In genomic region chrX:40207626-40208025, GRCh38 we compare ENCODE assay signal across 10 cellular contexts.
DNase-seq lines count a peak whose midpoint lies in the region; ATAC-seq and TF ChIP-seq lines count a peak whose summit lies in the region.
"Had no signal": no experiment of that assay in that cellular context is flagged by ENCODE, and none has a peak within 500 bp of the region (broad histone marks: within the 10 kb centered on the region; RNA-seq: fewer than 3 reads in every experiment).

No MANE protein-coding gene starts in this region.

- no peak overlapping the region for H2AFZ ChIP-seq in GM23338

- H3K9me3 Mint-ChIP-seq in activated naive CD8-positive, alpha-beta T cell (ENCODE audit: low read depth) = no peaks in the 10 kb centered on the region
- H3K9me3 Mint-ChIP-seq in GM23338 = peaks cover 4% of the 10 kb centered on the region; the same call in 2 of the 3 replicates

- no peaks in the 10 kb centered on the region for H3K79me2 ChIP-seq in GM23338 (replicated peaks; ENCODE audit: insufficient read depth)

- no peaks in the 10 kb centered on the region for H3K9me3 ChIP-seq in sigmoid colon
- H3K9me3 ChIP-seq: A549 had no signal

- ATAC-seq in GM23338 (no peak), HG03196 (IDR thresholded peaks at IDR 0.05; ENCODE audit: unreplicated experiment) (no peak)
- ATAC-seq: A549 had no signal

- H3K27me3 Mint-ChIP-seq in activated naive CD8-positive, alpha-beta T cell = no peaks in the 10 kb centered on the region
- no peaks in the 10 kb centered on the region for H3K27me3 Mint-ChIP-seq in GM23338 (ENCODE audit: insufficient read depth, low read depth, poor library complexity)

- no peaks in the 10 kb centered on the region for H3K9me2 ChIP-seq in GM23338 (ENCODE audit: insufficient read depth)

- TF ChIP-seq POLR2A in NB4 (IDR thresholded peaks at IDR 0.05; ENCODE audit: extremely low read depth, insufficient read length) (no peak), sigmoid colon (IDR thresholded peaks at IDR 0.05) (no peak)

- H3F3A ChIP-seq in GM23338 (replicated peaks; ENCODE audit: low read depth) = no peaks in the 10 kb centered on the region

- DNase-seq in NCI-H82 (lab: John Stamatoyannopoulos, UW) (peak; percentile 48), NCI-H82 treated with DMSO at 0.1 percent for 48 hours (lab: John Stamatoyannopoulos, UW; ENCODE audit: unreplicated experiment) (no peak), NB4 (ENCODE audit: low read depth) (peak; percentile 66), GM23338 (ENCODE audit: low spot score) (no peak), sigmoid colon (no peak)
- DNase-seq in stimulated activated CD4-positive, alpha-beta T cell treated with anti-CD3 and anti-CD28 coated beads, TNF-alpha, amount 100 ng/mL, for 48 hours (ENCODE audit: low read depth in 3 of 3) = peak in 2 of 3 donors; percentile 17 to 19
- DNase-seq: nephron progenitor cell had no signal

- H3K27ac ChIP-seq in GM23338 (ENCODE audit: low read depth) = no peak overlapping the region
- H3K27ac ChIP-seq in sigmoid colon = no peak overlapping the region
- H3K27ac ChIP-seq: A549 had no signal

- H3K4me2 ChIP-seq in GM23338 = no peak overlapping the region
- H3K4me2 ChIP-seq: A549 had no signal

- H3K4me3 Mint-ChIP-seq in activated naive CD8-positive, alpha-beta T cell = no peak overlapping the region
- no peak overlapping the region for H3K4me3 Mint-ChIP-seq in GM23338
- H3K4me3 Mint-ChIP-seq: nephron progenitor cell had no signal

- H3K36me3 ChIP-seq in GM23338 (ENCODE audit: insufficient read depth) = no peaks in the 10 kb centered on the region
- no peaks in the 10 kb centered on the region for H3K36me3 ChIP-seq in sigmoid colon

- TF ChIP-seq EP300 in sigmoid colon (IDR thresholded peaks at IDR 0.05) = no peak

- H3K4me1 ChIP-seq in GM23338 (ENCODE audit: insufficient read depth) = no peaks in the 10 kb centered on the region
- no peaks in the 10 kb centered on the region for H3K4me1 ChIP-seq in sigmoid colon
- H3K4me1 ChIP-seq: A549 had no signal

- H3K27ac Mint-ChIP-seq in activated naive CD8-positive, alpha-beta T cell = peak overlapping the region; percentile 22
- H3K27ac Mint-ChIP-seq in GM23338 = no peak overlapping the region
- H3K27ac Mint-ChIP-seq: nephron progenitor cell had no signal

- H3K4me3 ChIP-seq in NB4 (ENCODE audit: low read depth, low read length) (no peak overlapping the region), GM23338 (no peak overlapping the region), sigmoid colon (no peak overlapping the region)
- H3K4me3 ChIP-seq: A549 had no signal

- WGBS in sigmoid colon, 2 donors = 60 to 75% methylated on average over 4 of the region's 4 CpGs

- H3K36me3 Mint-ChIP-seq in activated naive CD8-positive, alpha-beta T cell = no peaks in the 10 kb centered on the region
- no peaks in the 10 kb centered on the region for H3K36me3 Mint-ChIP-seq in GM23338 (ENCODE audit: low read depth)

- intact Hi-C loops in sigmoid colon (cut with DNase I) = no loop called here

- TF ChIP-seq CTCF in NB4 (IDR thresholded peaks at IDR 0.05; ENCODE audit: low read depth, low read length) = no peak
- TF ChIP-seq CTCF in GM23338 (conservative IDR thresholded peaks at IDR 0.05; ENCODE audit: low read depth in 2 of 2) = no peak
- TF ChIP-seq CTCF in sigmoid colon (IDR thresholded peaks at IDR 0.05) = no peak

- H3K4me1 Mint-ChIP-seq in activated naive CD8-positive, alpha-beta T cell (ENCODE audit: low read depth) = peaks cover 16% of the 10 kb centered on the region
- H3K4me1 Mint-ChIP-seq in GM23338 = no peaks in the 10 kb centered on the region; the same call in 2 of the 3 replicates
- H3K4me1 Mint-ChIP-seq: nephron progenitor cell had no signal

- H3K27me3 ChIP-seq in GM23338 (ENCODE audit: insufficient read depth) (no peaks in the 10 kb centered on the region), sigmoid colon (no peaks in the 10 kb centered on the region)

- H4K20me1 ChIP-seq in GM23338 (replicated peaks; ENCODE audit: insufficient read depth) = no peaks in the 10 kb centered on the region

TF ChIP-seq in GM23338, 12 proteins besides CTCF, POLR2A, EP300 and RAD21 (continues in another document):
- no peak for TF ChIP-seq EZH2 (IDR thresholded peaks at IDR 0.05; ENCODE audit: low read depth, unreplicated experiment)
- no peak for TF ChIP-seq EZH2phosphoT487 (IDR thresholded peaks at IDR 0.05; ENCODE audit: unreplicated experiment)
- TF ChIP-seq CREB1 (CRISPR knock-in tag; IDR thresholded peaks at IDR 0.05; ENCODE audit: low read depth) = no peak
- no peak for TF ChIP-seq STAT1 (IDR thresholded peaks at IDR 0.05; ENCODE audit: unreplicated experiment)
- TF ChIP-seq ZNF114 (CRISPR knock-in tag; IDR thresholded peaks at IDR 0.05) = no peak
- no peak for TF ChIP-seq REST (IDR thresholded peaks at IDR 0.05; ENCODE audit: unreplicated experiment)
- no peak for TF ChIP-seq ZNF331 (CRISPR knock-in tag; IDR thresholded peaks at IDR 0.05; ENCODE audit: low read depth)
- no peak for TF ChIP-seq POLR2AphosphoS5 (IDR thresholded peaks at IDR 0.05; ENCODE audit: low read depth)
- TF ChIP-seq JUNB (IDR thresholded peaks at IDR 0.05; ENCODE audit: unreplicated experiment) = no peak
- no peak for TF ChIP-seq ETS1 (IDR thresholded peaks at IDR 0.05)

Comparison
In these comparisons a context has a peak if more than half of its experiments do, and no peak if none do; other contexts are left out.
1. DNase-seq: peak in NCI-H82 (single experiment), NB4 (single experiment) and stimulated activated CD4-positive, alpha-beta T cell treated with anti-CD3 and anti-CD28 coated beads, TNF-alpha, amount 100 ng/mL, for 48 hours (2 of 3); none in NCI-H82 treated with DMSO at 0.1 percent for 48 hours (single experiment), GM23338 (single experiment) and sigmoid colon (single experiment).